ENCODE assay signal across 20 cellular contexts in the genomic region with DNA sequence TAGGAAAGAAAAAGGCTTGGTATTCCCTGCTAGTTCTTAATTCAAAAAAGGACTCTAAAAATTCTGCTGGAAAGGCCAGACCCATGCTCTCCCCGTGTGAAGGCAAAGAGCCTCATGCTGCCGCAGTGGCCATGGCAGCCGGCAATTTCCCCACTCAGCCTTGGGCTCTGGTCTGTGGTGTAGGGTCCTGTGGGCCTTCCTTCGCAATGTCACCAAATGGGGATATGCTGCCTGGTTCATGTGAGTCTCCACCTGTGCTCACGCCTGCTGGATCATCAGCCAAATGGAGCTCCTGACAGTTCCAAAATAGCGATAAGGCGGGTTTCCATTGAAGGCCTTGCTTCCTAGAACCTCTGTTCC.
"Had no signal": no experiment of that assay in that cellular context is flagged by ENCODE, and none has a peak within 500 bp of the region (broad histone marks: within the 10 kb centered on the region; RNA-seq: fewer than 3 reads in every experiment).

No MANE protein-coding gene starts in this region.

- DNase-seq: cortex of kidney; effector memory CD8-positive, alpha-beta T cell; erythroblast; gastrocnemius medialis; head of caudate nucleus; left ventricle myocardium superior; mucosa of descending colon; naive B cell; sigmoid colon; stimulated activated CD4-positive, alpha-beta T cell treated with anti-CD3 and anti-CD28 coated beads, Interleukin-4, amount 100 ng/mL, for 4 hours; stimulated activated naive CD8-positive, alpha-beta T cell treated with anti-CD3 and anti-CD28 coated beads, Interleukin-15, Interleukin-2, amounts not matched to agents 100 U/mL and 50 U/mL, for 24 hours; transverse colon; upper lobe of right lung; uterus had no signal

- H3K27me3 ChIP-seq: gastrocnemius medialis, right atrium auricular region, sigmoid colon, transverse colon, upper lobe of right lung, uterus had no signal

- H3K36me3 ChIP-seq: gastrocnemius medialis, lower lobe of right lung, prostate gland, right atrium auricular region, sigmoid colon, transverse colon, upper lobe of right lung, uterus had no signal

- ATAC-seq: effector memory CD8-positive, alpha-beta T cell; gastrocnemius medialis; left ventricle myocardium superior; mucosa of descending colon; stimulated activated memory B cell treated with anti-CD40 and anti-IgM and Interleukin-4, amounts not matched to agents 10 μg/mL and 1 μg/mL and 100 μg/mL, for 72 hours; stimulated activated naive CD8-positive, alpha-beta T cell treated with anti-CD3 and anti-CD28 coated beads, Interleukin-15, Interleukin-2, amounts not matched to agents 100 U/mL and 50 U/mL, for 24 hours had no signal

- FAIRE-seq: endometrium, keratinocyte had no signal

- H3K9me3 ChIP-seq: gastrocnemius medialis, lower lobe of right lung, mucosa of descending colon, prostate gland, right atrium auricular region, sigmoid colon, transverse colon, upper lobe of right lung, uterus had no signal

- H3K4me3 ChIP-seq: gastrocnemius medialis, lower lobe of right lung, mucosa of descending colon, prostate gland, right atrium auricular region, sigmoid colon, transverse colon, upper lobe of right lung, uterus had no signal

- H3K4me1 ChIP-seq: gastrocnemius medialis, lower lobe of right lung, prostate gland, right atrium auricular region, sigmoid colon, transverse colon, upper lobe of right lung, uterus had no signal

- H3K27ac ChIP-seq: gastrocnemius medialis, lower lobe of right lung, prostate gland, right atrium auricular region, sigmoid colon, transverse colon, upper lobe of right lung, uterus had no signal
